Comparison of ENCODE assay signal across 8 cellular contexts in the genomic region with DNA sequence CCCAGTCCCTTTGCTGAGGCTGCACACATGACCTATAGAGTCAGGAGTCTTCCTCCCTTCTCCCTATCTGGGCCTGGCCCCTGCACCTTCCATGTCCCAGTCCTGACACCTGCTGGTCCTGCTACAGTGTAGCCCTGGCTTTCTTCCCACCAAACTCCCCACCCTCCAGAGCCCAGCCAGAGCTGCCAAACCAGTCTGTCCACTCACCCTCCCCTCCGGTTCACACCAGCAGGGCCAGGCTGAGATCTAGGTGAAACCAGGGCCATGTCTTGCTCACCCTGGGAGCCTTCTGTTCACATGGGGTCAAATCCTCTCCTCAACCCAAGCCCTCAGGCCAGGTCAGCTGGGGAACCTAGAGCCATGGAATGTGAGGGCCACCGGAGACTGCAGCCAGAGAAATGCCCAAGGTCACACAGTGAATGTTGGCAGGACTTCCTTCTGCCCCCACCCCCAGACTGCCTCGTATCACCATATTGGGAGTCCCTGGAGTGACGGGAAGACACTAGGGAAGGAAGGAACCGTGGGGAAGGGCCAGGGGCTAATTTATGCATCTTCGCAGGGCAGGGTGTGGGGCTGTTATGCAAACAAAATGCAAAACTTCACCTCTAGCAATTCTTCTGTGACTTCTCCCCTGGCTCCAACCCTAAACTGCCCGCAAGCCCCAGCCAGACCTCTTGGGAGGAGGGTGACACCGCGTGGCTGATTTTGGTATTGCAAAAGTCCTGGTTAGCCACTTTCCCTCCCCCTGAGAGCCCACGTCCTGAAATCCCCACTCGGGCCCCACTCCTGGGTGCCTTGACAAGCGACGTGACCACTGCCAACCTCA. TPM values are rescaled to one million over a fixed set of nuclear protein-coding genes. Genes with fewer than 3 reads are reported as not detected.
DNase-seq lines count a peak whose midpoint lies in the region; ATAC-seq, FAIRE-seq and TF ChIP-seq lines count a peak whose summit lies in the region.

No MANE protein-coding gene starts in this region.

- H2AFZ ChIP-seq in K562 (ENCODE audit: low read depth, low read length), result no peak overlapping the region

- H3K27ac ChIP-seq in K562 (ENCODE audit: extremely low read depth, low read depth, low read length) (no peak overlapping the region), iPS DF 6.9 (ENCODE audit: low read length) (no peak overlapping the region), sigmoid colon (peak overlapping the region; percentile 67 to 81 (median 73))

- no peaks in the 10 kb centered on the region for H3K4me1 ChIP-seq in K562 (replicated peaks in 1 of 2; ENCODE audit: control insufficient read depth in 2 of 2, insufficient read depth in 2 of 2, low read length in 2 of 2)
- peaks cover 5% of the 10 kb centered on the region; the same call in 1 of the 2 replicates for H3K4me1 ChIP-seq in iPS DF 6.9 (ENCODE audit: control insufficient read depth, insufficient read depth, low read length)
- H3K4me1 ChIP-seq in sigmoid colon, result peaks cover 0 to 25% (median 17%) of the 10 kb centered on the region in 4 donors

- H3K4me2 ChIP-seq in K562 (ENCODE audit: insufficient read depth, low read length), result no peak overlapping the region

- no peaks in the 10 kb centered on the region for H3K27me3 Mint-ChIP-seq in T-helper 2 cell treated with Interferon-gamma antibody and Interleukin-4, amounts not matched to agents 5 μg/mL and 100 μg/mL, for 36 hours (ENCODE audit: low read depth)

- H3K27me3 ChIP-seq in MG63 (no peaks in the 10 kb centered on the region), K562 (ENCODE audit: control insufficient read depth in 2 of 2, insufficient read depth in 2 of 2, low read length in 2 of 2) (peaks cover 0 to 26% of the 10 kb centered on the region in 2 experiments; a peak in 2 of 5 replicates), iPS DF 6.9 (ENCODE audit: control insufficient read depth, insufficient read depth, low read length) (no peaks in the 10 kb centered on the region), sigmoid colon (no peaks in the 10 kb centered on the region)

- H4K20me1 ChIP-seq in K562 (replicated peaks; ENCODE audit: control insufficient read depth, insufficient read depth, low read length), result 0 out of 2 replicates have a peak, but pooled peaks cover 4% of the 10 kb centered on the region

- WGBS in K562 (ENCODE audit: insufficient coverage, low coverage, missing lambda C conversion rate), result 1% methylated on average over 11 of the region's 13 CpGs
- no CpG with 5 or more reads among the region's 13 CpGs for WGBS in iPS DF 6.9 (ENCODE audit: insufficient coverage, insufficient read length)
- WGBS in sigmoid colon, 2 donors, result 8 to 25% methylated on average over 13 of the region's 13 CpGs

- POLR2A ChIA-PET in K562 (lab: Yijun Ruan, JAX), result interaction anchor here (0.7 to 1.1 kb wide), 2 partner anchors 103 to 203 kb away, joined by 4 to 6 read pairs; no protein-coding TSS in a partner anchor

- CTCF ChIA-PET in K562 (lab: Yijun Ruan, JAX; ENCODE audit: low intra/inter-chr PET ratio), result interaction anchor here (0.6 to 1.9 kb wide), 6 partner anchors 45 to 696 kb away, joined by 3 to 13 read pairs (median 3); no protein-coding TSS in a partner anchor

- no peaks in the 10 kb centered on the region for H3K36me3 Mint-ChIP-seq in T-helper 2 cell treated with Interferon-gamma antibody and Interleukin-4, amounts not matched to agents 5 μg/mL and 100 μg/mL, for 36 hours (ENCODE audit: low read depth)

- H3K4me3 Mint-ChIP-seq in T-helper 2 cell treated with Interferon-gamma antibody and Interleukin-4, amounts not matched to agents 5 μg/mL and 100 μg/mL, for 36 hours, result no peak overlapping the region

- TF ChIP-seq POLR2A in K562 (conservative IDR thresholded peaks at IDR 0.05), result no peak
- no peak for TF ChIP-seq POLR2A in sigmoid colon (IDR thresholded peaks at IDR 0.05)

- ATAC-seq in K562 (peak; percentile 94), HG03045 (IDR thresholded peaks at IDR 0.05; ENCODE audit: unreplicated experiment) (no peak)

- no peak for TF ChIP-seq EP300 in K562 (IDR thresholded peaks at IDR 0.05; ENCODE audit: low read length)
- no peak for TF ChIP-seq EP300 in sigmoid colon (IDR thresholded peaks at IDR 0.05)

- no peak overlapping the region for H3K27ac Mint-ChIP-seq in T-helper 2 cell treated with Interferon-gamma antibody and Interleukin-4, amounts not matched to agents 5 μg/mL and 100 μg/mL, for 36 hours

- H3K36me3 ChIP-seq in MG63 (peaks cover 42% of the 10 kb centered on the region), K562 (ENCODE audit: control insufficient read depth, insufficient read depth, low read length) (no peaks in the 10 kb centered on the region), iPS DF 6.9 (ENCODE audit: control insufficient read depth, insufficient read depth, low read length) (no peaks in the 10 kb centered on the region), sigmoid colon (no peaks in the 10 kb centered on the region)

- in situ Hi-C loops in K562 (cut with MboI), result loop anchor here (5.0 kb wide), 1 partner anchor 201 kb away; no protein-coding TSS in a partner anchor

- BruUV-seq in K562 (replicated peaks; lab: Mats Ljungman, UMichigan), result no TSS peak

- H3K9ac ChIP-seq in K562 (ENCODE audit: insufficient read depth in 1 of 2, low read depth in 2 of 2, low read length in 2 of 2), result no peak overlapping the region

- no peaks in the 10 kb centered on the region for H3K4me1 Mint-ChIP-seq in T-helper 2 cell treated with Interferon-gamma antibody and Interleukin-4, amounts not matched to agents 5 μg/mL and 100 μg/mL, for 36 hours (ENCODE audit: low read depth)

- DNase-seq in SIG-M5 treated with dmso at 0.1 percent for 504 hours (lab: John Stamatoyannopoulos, UW; ENCODE audit: unreplicated experiment) (peak; percentile 72), SIG-M5 (lab: John Stamatoyannopoulos, UW) (no peak), MG63 (peak; percentile 52), K562 (ENCODE audit: extremely low read depth in 1 of 4, low spot score in 3 of 4) (peak; percentile 62 to 71 (median 69)), iPS DF 6.9 (ENCODE audit: low read depth, low spot score) (peak; percentile 91), sigmoid colon (peak; percentile 93)
- DNase-seq in T-helper 2 cell treated with Interferon-gamma antibody and Interleukin-4, amounts not matched to agents 5 μg/mL and 100 μg/mL, for 36 hours (ENCODE audit: low spot score), result peak; percentile 43

- no peaks in the 10 kb centered on the region for H3K79me2 ChIP-seq in K562 (ENCODE audit: control insufficient read depth, insufficient read depth, low read length)

- peak; percentile 78 for FAIRE-seq in K562 (lab: Jason Lieb, UNC)

- intact Hi-C loops in K562 (cut with micrococcal nuclease), result loop anchor here (1.0 to 10.0 kb wide), 3 partner anchors 73 to 203 kb away; no protein-coding TSS in a partner anchor
- intact Hi-C loops in sigmoid colon (cut with DNase I), result loop anchor here (2.0 kb wide), 2 partner anchors 43 to 101 kb away; no protein-coding TSS in a partner anchor

- H3K9me3 ChIP-seq in MG63, result no peaks in the 10 kb centered on the region
- H3K9me3 ChIP-seq in K562 (replicated peaks; ENCODE audit: control insufficient read depth, insufficient read depth, low read depth, low read length), result no peaks in the 10 kb centered on the region
- H3K9me3 ChIP-seq in iPS DF 6.9 (ENCODE audit: control insufficient read depth, insufficient read depth, low read length), result no peaks in the 10 kb centered on the region
- no peaks in the 10 kb centered on the region for H3K9me3 ChIP-seq in sigmoid colon

- H3K9me1 ChIP-seq in K562 (ENCODE audit: control insufficient read depth, insufficient read depth, low read length), result no peaks in the 10 kb centered on the region

- TF ChIP-seq RAD21 in K562 (CRISPR knock-in tag; conservative IDR thresholded peaks at IDR 0.05 in 1 of 2, IDR thresholded peaks at IDR 0.05 in 1 of 2), result peak; percentile 74 to 79

- no peaks in the 10 kb centered on the region for H3K9me3 Mint-ChIP-seq in T-helper 2 cell treated with Interferon-gamma antibody and Interleukin-4, amounts not matched to agents 5 μg/mL and 100 μg/mL, for 36 hours

- TF ChIP-seq CTCF in K562 (IDR thresholded peaks at IDR 0.05 in 2 of 3, conservative IDR thresholded peaks at IDR 0.05 in 1 of 3; ENCODE audit: insufficient read depth in 2 of 3, low read depth in 1 of 3, low read length in 3 of 3), result peak; percentile 78 to 81 (median 79)
- peak; percentile 84 to 96 (median 92) for TF ChIP-seq CTCF in sigmoid colon (IDR thresholded peaks at IDR 0.05)

- H3K4me3 ChIP-seq in MG63, result no peak overlapping the region
- H3K4me3 ChIP-seq in K562, result no peak overlapping the region
- no peak overlapping the region for H3K4me3 ChIP-seq in iPS DF 6.9 (ENCODE audit: low read length)
- peak overlapping the region in 2 of 4 donors; percentile 11 to 17 for H3K4me3 ChIP-seq in sigmoid colon

TF ChIP-seq in K562, 482 proteins besides CTCF, POLR2A, EP300 and RAD21 (continues in another document):
- no peak for TF ChIP-seq HDAC8 (tag; IDR thresholded peaks at IDR 0.05)
- no peak for TF ChIP-seq SLC30A9 (CRISPR knock-in tag; IDR thresholded peaks at IDR 0.05)
- no peak for TF ChIP-seq MXI1 (IDR thresholded peaks at IDR 0.05; ENCODE audit: low read depth, low read length)
- TF ChIP-seq PHTF2 (CRISPR knock-in tag; IDR thresholded peaks at IDR 0.05), result no peak
- no peak for TF ChIP-seq DDX20 (tag; IDR thresholded peaks at IDR 0.05; ENCODE audit: low read depth)

RNA-seq across cellular contexts. Expression of a gene that starts 14.6 kb away (rescaled TPM):
- 13.4 and 17.6 TPM in 2 replicates for total RNA-seq in MG63 (2014; rRNA removed; shearing (Covaris generic); ENCODE audit: low replicate concordance)
- 5.0 and 10.2 TPM in 2 replicates for total RNA-seq in K562 (2011; cell fraction: chromatin; rRNA removed; ENCODE audit: low replicate concordance)
- 3.6 and 5.0 TPM in 2 replicates for total RNA-seq in K562 (2011; cell fraction: nucleolus; rRNA removed)
- total RNA-seq in K562 (2011; cell fraction: nucleoplasm; rRNA removed), result 4.4 and 9.5 TPM in 2 replicates
- 0.77 and 1.0 TPM in 2 replicates for total RNA-seq in K562 (2014; rRNA removed)
- total RNA-seq in K562 (2014; rRNA removed; fragmentation: Illumina TruSeq; extraction: Trizol), result 0.47 and 0.51 TPM in 2 replicates
- total RNA-seq in K562 (2015; rRNA removed; fragmentation: Illumina TruSeq; extraction: Trizol), result 0.18 and 0.23 TPM in 2 replicates
- 1.9 and 2.0 TPM in 2 replicates for total RNA-seq in K562 (2021)
- 0.61 and 1.3 TPM in 2 replicates for polyA plus RNA-seq in K562 (2011; rRNA removed)
- 0.44 and 1.1 TPM in 2 replicates for polyA plus RNA-seq in K562 (2011; cell fraction: cytosol; rRNA removed)
- polyA plus RNA-seq in K562 (2011; cell fraction: nucleus; rRNA removed), result 0.86 and 3.4 TPM in 2 replicates
- 1.7 and 1.9 TPM in 2 replicates for polyA plus RNA-seq in K562 (2012)
- polyA plus RNA-seq in K562 (2014; fragmentation: Illumina TruSeq; extraction: Trizol), result 1.8 and 2.7 TPM in 2 replicates
- polyA plus RNA-seq in K562 (2014; fragmentation: Nextera tagmentation; extraction: Ambion mirVana), result under 1 TPM; 0.13 to 0.18 TPM
- 1.1 and 1.4 TPM in 2 replicates for polyA plus RNA-seq in K562 (2014; rRNA removed)
- polyA minus RNA-seq in K562 (2011; rRNA and poly(A)+ RNA removed), result 1.4 and 1.6 TPM in 2 replicates
- 1.3 and 2.3 TPM in 2 replicates for polyA minus RNA-seq in K562 (2011; cell fraction: cytosol; rRNA and poly(A)+ RNA removed)
- polyA minus RNA-seq in K562 (2011; cell fraction: nucleus; rRNA and poly(A)+ RNA removed), result 1.9 and 2.8 TPM in 2 replicates
- total RNA-seq in sigmoid colon, result 1,000 to 10,000 TPM in 2 of 4 donors, 100 to 1,000 TPM in 2; 444 to 1,607 (median 968) TPM
- polyA plus RNA-seq in sigmoid colon, result 10 to 100 TPM in 2 of 3 donors, 1 to 10 TPM in 1; 3.7 to 57.2 (median 13.8) TPM

Comparison
In these comparisons a context has a peak if more than half of its experiments do, and no peak if none do; other contexts are left out.
1. H3K27ac ChIP-seq: peak in sigmoid colon (4 of 4); none in K562 (single experiment) and iPS DF 6.9 (single experiment).
2. RNA of a gene that starts 14.6 kb away (total RNA-seq): 444 to 1,607 TPM in sigmoid colon; 13.4 to 17.6 TPM in MG63 and 0.18 to 10.2 TPM in K562; every median in the first group is over 10 times any median in the second.